11 cellular contexts compared by ENCODE assay signal in genomic region chr9:124389146-124389939, GRCh38. TPM values are rescaled to one million over a fixed set of nuclear protein-coding genes. Genes with fewer than 3 reads are reported as not detected.
DNase-seq lines count a peak whose midpoint lies in the region; ATAC-seq and TF ChIP-seq lines count a peak whose summit lies in the region.
"Had no signal": no experiment of that assay in that cellular context is flagged by ENCODE, and none has a peak within 500 bp of the region (broad histone marks: within the 10 kb centered on the region; RNA-seq: fewer than 3 reads in every experiment).

No MANE protein-coding gene starts in this region.

- H4K20me1 ChIP-seq in GM23338 (replicated peaks; ENCODE audit: insufficient read depth) (peaks cover 24% of the 10 kb centered on the region), PC-9 (ENCODE audit: insufficient read depth) (peaks cover 15% of the 10 kb centered on the region; the same call in 1 of the 2 replicates)

- no peaks in the 10 kb centered on the region for H3K36me3 ChIP-seq in GM23338 (ENCODE audit: insufficient read depth)
- peaks cover 4% of the 10 kb centered on the region; the same call in 1 of the 2 replicates for H3K36me3 ChIP-seq in PC-9 (ENCODE audit: low read depth)
- H3K36me3 ChIP-seq in left lung, result peaks cover 0 to 9% of the 10 kb centered on the region in 2 donors

- H2AFZ ChIP-seq in GM23338 (no peak overlapping the region), PC-9 (no peak overlapping the region)

- H3K4me1 ChIP-seq in GM23338 (ENCODE audit: insufficient read depth), result peaks cover 18% of the 10 kb centered on the region; the same call in 1 of the 2 replicates
- peaks cover 78% of the 10 kb centered on the region for H3K4me1 ChIP-seq in PC-9 (replicated peaks; ENCODE audit: insufficient read depth)
- peaks cover 19 to 87% of the 10 kb centered on the region in 2 donors for H3K4me1 ChIP-seq in left lung

- POLR2A ChIA-PET in PC-9 (lab: Charles Lee; ENCODE audit: unreplicated experiment), result no interaction called here

- peaks cover 3% of the 10 kb centered on the region for H3K27me3 Mint-ChIP-seq in GM23338 (ENCODE audit: insufficient read depth, low read depth, poor library complexity)

- peaks cover 4% of the 10 kb centered on the region; the same call in 2 of the 3 replicates for H3K36me3 Mint-ChIP-seq in GM23338 (ENCODE audit: low read depth)

- H3K27me3 ChIP-seq in GM23338 (ENCODE audit: insufficient read depth) (no peaks in the 10 kb centered on the region), PC-9 (ENCODE audit: insufficient read depth, low read depth) (no peaks in the 10 kb centered on the region), left lung (no peaks in the 10 kb centered on the region)
- H3K27me3 ChIP-seq: BE2C, tibial artery had no signal

- peak overlapping the region; percentile 26 for H3K27ac Mint-ChIP-seq in GM23338

- H3K4me3 ChIP-seq in GM23338, result no peak overlapping the region
- no peak overlapping the region for H3K4me3 ChIP-seq in PC-9
- no peak overlapping the region for H3K4me3 ChIP-seq in left lung
- H3K4me3 ChIP-seq: tibial artery had no signal

- CTCF ChIA-PET in PC-9 (lab: Charles Lee), result no interaction called here

- no peak for ATAC-seq in GM23338
- ATAC-seq in left lung, result peak; percentile 44
- ATAC-seq in HG03342 (IDR thresholded peaks at IDR 0.05; ENCODE audit: unreplicated experiment), result no peak
- no peak for ATAC-seq in HG02610 (IDR thresholded peaks at IDR 0.05; ENCODE audit: unreplicated experiment)

- H3K79me2 ChIP-seq in GM23338 (replicated peaks; ENCODE audit: insufficient read depth) (peaks cover 95% of the 10 kb centered on the region), PC-9 (ENCODE audit: low read depth) (peaks cover 85% of the 10 kb centered on the region)

- no peak overlapping the region for H3K4me3 Mint-ChIP-seq in GM23338

- no peaks in the 10 kb centered on the region for H3K9me3 ChIP-seq in PC-9 (ENCODE audit: insufficient read depth, low read depth)
- H3K9me3 ChIP-seq in left lung, result no peaks in the 10 kb centered on the region
- H3K9me3 ChIP-seq: BE2C, tibial artery had no signal

- peak overlapping the region; percentile 26; the same call in 1 of the 2 replicates for H3K27ac ChIP-seq in C4-2B
- H3K27ac ChIP-seq in GM23338 (ENCODE audit: low read depth), result no peak overlapping the region
- H3K27ac ChIP-seq in PC-9, result no peak overlapping the region
- H3K27ac ChIP-seq in left lung, result no peak overlapping the region
- H3K27ac ChIP-seq: tibial artery had no signal

- TF ChIP-seq CTCF in C4-2B (conservative IDR thresholded peaks at IDR 0.05) (no peak), GM23338 (conservative IDR thresholded peaks at IDR 0.05; ENCODE audit: low read depth in 2 of 2) (no peak), PC-9 (conservative IDR thresholded peaks at IDR 0.05) (no peak), left lung (IDR thresholded peaks at IDR 0.05) (no peak)

- no peaks in the 10 kb centered on the region for H3K9me3 Mint-ChIP-seq in GM23338

- H3F3A ChIP-seq in GM23338 (replicated peaks; ENCODE audit: low read depth) (no peaks in the 10 kb centered on the region), PC-9 (ENCODE audit: insufficient read depth, low read depth) (peaks cover 64% of the 10 kb centered on the region)

- peaks cover 67% of the 10 kb centered on the region for H3K4me1 Mint-ChIP-seq in GM23338

- intact Hi-C loops in PC-9 (cut with micrococcal nuclease; ENCODE audit: unreplicated experiment) (no loop called here), left lung (cut with DNase I) (loop anchor here in 1 of 2 donors (10.0 kb wide), 1 partner anchor 265 kb away; no protein-coding TSS in a partner anchor)

- no TSS peak for BruUV-seq in PC-9 (replicated peaks; lab: Mats Ljungman, UMichigan)

- H3K4me2 ChIP-seq in GM23338, result no peak overlapping the region
- peak overlapping the region; percentile 91; the same call in 1 of the 2 replicates for H3K4me2 ChIP-seq in PC-9

- DNase-seq in GM23338 (ENCODE audit: low spot score) (no peak), PC-9 (no peak), left lung (no peak), GF-D8 (lab: John Stamatoyannopoulos, UW) (no peak), NCI-H1436 treated with DMSO at 0.1 percent for 48 hours (lab: John Stamatoyannopoulos, UW) (no peak)
- DNase-seq: BE2C, NCI-H1694 treated with DMSO at 0.1 percent for 48 hours, tibial artery had no signal

- H3K9me2 ChIP-seq in GM23338 (ENCODE audit: insufficient read depth), result no peaks in the 10 kb centered on the region
- H3K9me2 ChIP-seq in PC-9 (ENCODE audit: insufficient read depth), result no peaks in the 10 kb centered on the region

TF ChIP-seq in GM23338, 12 proteins besides CTCF, POLR2A, EP300 and RAD21:
- no peak for TF ChIP-seq POLR2AphosphoS5 (IDR thresholded peaks at IDR 0.05; ENCODE audit: low read depth)
- no peak for TF ChIP-seq EZH2phosphoT487 (IDR thresholded peaks at IDR 0.05; ENCODE audit: unreplicated experiment)
- no peak for TF ChIP-seq ETS1 (IDR thresholded peaks at IDR 0.05)
- TF ChIP-seq NANOG (IDR thresholded peaks at IDR 0.05; ENCODE audit: borderline replicate concordance), result no peak
- no peak for TF ChIP-seq ZNF462 (CRISPR knock-in tag; IDR thresholded peaks at IDR 0.05)
- no peak for TF ChIP-seq ZNF114 (CRISPR knock-in tag; IDR thresholded peaks at IDR 0.05)

RNA-seq across cellular contexts. Expression of gene PSMB7, which starts 25.9 kb away (rescaled TPM):
- 255 and 364 TPM in 2 replicates for total RNA-seq in GM23338 (2014; rRNA removed; shearing (Covaris generic))
- polyA plus RNA-seq in GM23338 (2016; fragmentation: Nextera tagmentation; extraction: Ambion mirVana), result 238 and 268 TPM in 2 replicates
- total RNA-seq in PC-9 (2021), result 328 and 359 TPM in 2 replicates
- total RNA-seq in left lung, result 100 to 1,000 TPM in 1 of 2 donors, 10 to 100 TPM in 1; 86.3 to 128 TPM
